In genomic region chr15:90213123-90213817, GRCh38 we compare ENCODE assay signal across 9 cellular contexts. TPM values are rescaled to one million over a fixed set of nuclear protein-coding genes. Genes with fewer than 3 reads are reported as not detected.
DNase-seq lines count a peak whose midpoint lies in the region; ATAC-seq and TF ChIP-seq lines count a peak whose summit lies in the region.
"Had no signal": no experiment of that assay in that cellular context is flagged by ENCODE, and none has a peak within 500 bp of the region (broad histone marks: within the 10 kb centered on the region; RNA-seq: fewer than 3 reads in every experiment).

No MANE protein-coding gene starts in this region.

- WGBS in esophagus muscularis mucosa = 78% methylated on average over 8 of the region's 12 CpGs

- DNase-seq in GM12865 (ENCODE audit: low read depth) = peak; percentile 37
- peak; percentile 37 for DNase-seq in NCI-H82 treated with DMSO at 0.1 percent for 48 hours (lab: John Stamatoyannopoulos, UW; ENCODE audit: unreplicated experiment)
- no peak for DNase-seq in esophagus muscularis mucosa (ENCODE audit: extremely low spot score)
- no peak for DNase-seq in HuH-7.5 (ENCODE audit: low spot score)
- DNase-seq in HuH-7 (ENCODE audit: low spot score) = no peak
- DNase-seq: head of caudate nucleus, nucleus accumbens had no signal

- no peak for TF ChIP-seq EP300 in esophagus muscularis mucosa (IDR thresholded peaks at IDR 0.05)

- H3K36me3 ChIP-seq in esophagus muscularis mucosa = peaks cover 7 to 32% (median 21%) of the 10 kb centered on the region in 4 donors

- no peak overlapping the region for H3K4me3 ChIP-seq in GM12865 (ENCODE audit: low read depth, low read length)
- no peak overlapping the region for H3K4me3 ChIP-seq in esophagus muscularis mucosa
- H3K4me3 ChIP-seq in skin epidermis = no peak overlapping the region

- TF ChIP-seq CTCF in GM12865 (IDR thresholded peaks at IDR 0.05; ENCODE audit: insufficient read depth, low read depth, low read length, missing control alignments) (no peak), esophagus muscularis mucosa (IDR thresholded peaks at IDR 0.05) (no peak)

- TF ChIP-seq POLR2A in esophagus muscularis mucosa (IDR thresholded peaks at IDR 0.05; ENCODE audit: low read depth) = no peak

- H3K4me1 ChIP-seq in esophagus muscularis mucosa = peaks cover 37 to 52% (median 45%) of the 10 kb centered on the region in 4 donors

- H3K27ac ChIP-seq in esophagus muscularis mucosa (replicated peaks in 1 of 4) (peak overlapping the region in 3 of 4 donors; percentile 28 to 54 (median 33)), skin epidermis (peak overlapping the region in 19 of 21 experiments; percentile 5 to 92 (median 81))

- ATAC-seq in GM19023 (IDR thresholded peaks at IDR 0.05; ENCODE audit: unreplicated experiment) = no peak

- H3K27me3 ChIP-seq in esophagus muscularis mucosa = no peaks in the 10 kb centered on the region

- no peaks in the 10 kb centered on the region for H3K9me3 ChIP-seq in esophagus muscularis mucosa

- intact Hi-C loops in esophagus muscularis mucosa (cut with DNase I) = no loop called here

RNA-seq across cellular contexts. Expression of gene SEMA4B, which starts 12.1 kb away (rescaled TPM):
- total RNA-seq in esophagus muscularis mucosa = 10 to 100 TPM; 30.7 to 68.3 (median 43.4) TPM

RNA-seq across cellular contexts. Expression of gene CIB1, which starts 20.5 kb away (rescaled TPM):
- 10 to 100 TPM; 27.2 to 49.0 (median 33.8) TPM for total RNA-seq in esophagus muscularis mucosa

RNA-seq across cellular contexts. Expression of gene GDPGP1, which starts 20.7 kb away (rescaled TPM):
- 1 to 10 TPM; 3.8 to 7.4 (median 5.3) TPM for total RNA-seq in esophagus muscularis mucosa

RNA-seq across cellular contexts. Expression of gene TTLL13, which starts 36.1 kb away (rescaled TPM):
- total RNA-seq in esophagus muscularis mucosa = under 1 TPM in 2 of 4 donors, not detected in 2; 0.32 to 0.42 TPM

RNA-seq across cellular contexts. Expression of gene NGRN, which starts 52.2 kb away (rescaled TPM):
- 100 to 1,000 TPM; 140 to 166 (median 154) TPM for total RNA-seq in esophagus muscularis mucosa

Comparison
In these comparisons a context has a peak if more than half of its experiments do, and no peak if none do; other contexts are left out.
1. DNase-seq: peak in GM12865 (single experiment) and NCI-H82 treated with DMSO at 0.1 percent for 48 hours (single experiment); none in esophagus muscularis mucosa (single experiment), HuH-7.5 (single experiment) and HuH-7 (single experiment).